Comparison of ENCODE assay signal across 24 cellular contexts in genomic region chr9:13941686-13942085, GRCh38.
A peak's percentile ranks its signal among the peaks of the same experiment; 100 is the strongest.
DNase-seq lines count a peak whose midpoint lies in the region; ATAC-seq and TF ChIP-seq lines count a peak whose summit lies in the region.
"Had no signal": no experiment of that assay in that cellular context is flagged by ENCODE, and none has a peak within 500 bp of the region (broad histone marks: within the 10 kb centered on the region; RNA-seq: fewer than 3 reads in every experiment).

No MANE protein-coding gene starts in this region.

- H2AFZ ChIP-seq in PC-3 (ENCODE audit: low read length): 0 out of 2 replicates have a peak overlapping the region, but pooled peaks have one; percentile 6

- H3K36me3 Mint-ChIP-seq in activated naive CD4-positive, alpha-beta T cell treated with anti-CD3 and anti-CD28 coated beads, Interleukin-2, amount 50 U/mL, for 72 hours: peaks cover 0 to 7% of the 10 kb centered on the region in 2 donors
- H3K36me3 Mint-ChIP-seq: naive thymus-derived CD8-positive, alpha-beta T cell had no signal

- CTCF ChIA-PET in PC-3 (lab: Charles Lee): no interaction called here

- H3K27me3 ChIP-seq in PC-3 (ENCODE audit: low read length) (no peaks in the 10 kb centered on the region), prostate gland (replicated peaks; ENCODE audit: insufficient read depth) (no peaks in the 10 kb centered on the region)
- H3K27me3 ChIP-seq: cardiac muscle cell, ovary, right atrium auricular region had no signal

- H3K27ac Mint-ChIP-seq in activated naive CD4-positive, alpha-beta T cell treated with anti-CD3 and anti-CD28 coated beads, Interleukin-2, amount 50 U/mL, for 72 hours: no peak overlapping the region
- H3K27ac Mint-ChIP-seq: activated naive CD8-positive, alpha-beta T cell treated with anti-CD3 and anti-CD28 coated beads, Interleukin-2, amount 50 U/mL, for 24 hours; naive thymus-derived CD8-positive, alpha-beta T cell had no signal

- BruUV-seq in PC-3 (replicated peaks; lab: Mats Ljungman, UMichigan): no TSS peak

- H3K4me1 ChIP-seq in PC-3 (ENCODE audit: insufficient read depth, low read length) (peaks cover 52% of the 10 kb centered on the region), prostate gland (replicated peaks) (no peaks in the 10 kb centered on the region)

- no peaks in the 10 kb centered on the region for H4K20me1 ChIP-seq in PC-3 (ENCODE audit: low read length)

- ATAC-seq in PC-3 (0 out of 2 replicates have a peak, but pooled peaks have one; percentile 15), GM18861 (IDR thresholded peaks at IDR 0.05; ENCODE audit: unreplicated experiment) (no peak)
- ATAC-seq in activated naive CD4-positive, alpha-beta T cell treated with anti-CD3 and anti-CD28 coated beads, Interleukin-2, amount 50 U/mL, for 72 hours: no peak
- ATAC-seq: activated naive CD8-positive, alpha-beta T cell treated with anti-CD3 and anti-CD28 coated beads, Interleukin-2, amount 50 U/mL, for 24 hours; naive thymus-derived CD8-positive, alpha-beta T cell had no signal

- no peak for TF ChIP-seq POLR2A in prostate gland (IDR thresholded peaks at IDR 0.05)

- DNase-seq in EH (ENCODE audit: low read depth) (peak; percentile 80), PC-3 (peak; percentile 37), fibroblast of the conjunctiva (ENCODE audit: low read depth) (peak; percentile 24), prostate gland (ENCODE audit: low spot score) (peak; percentile 15), DMS153 (lab: John Stamatoyannopoulos, UW) (no peak)
- no peak for DNase-seq in activated naive CD4-positive, alpha-beta T cell treated with anti-CD3 and anti-CD28 coated beads, Interleukin-2, amount 50 U/mL, for 72 hours (ENCODE audit: low spot score in 2 of 2)
- DNase-seq in activated CD4-positive, CD25-positive, alpha-beta regulatory T cell treated with anti-CD3 and anti-CD28 coated beads, Interleukin-2, amount 50 U/mL, for 72 hours: no peak
- DNase-seq: ACHN; activated CD4-positive, alpha-beta T cell treated with anti-CD3 and anti-CD28 coated beads, Interleukin-2, amount 50 U/mL, for 4 hours; activated CD8-positive, alpha-beta memory T cell treated with anti-CD3 and anti-CD28 coated beads, Interleukin-2, amount 50 U/mL, for 4 hours; activated effector memory CD4-positive, alpha-beta T cell treated with anti-CD3 and anti-CD28 coated beads, Interleukin-2, amount 50 U/mL, for 16 hours; activated naive CD8-positive, alpha-beta T cell treated with anti-CD3 and anti-CD28 coated beads, Interleukin-2, amount 50 U/mL, for 24 hours; HCEC 1CT; kidney glomerular epithelial cell; mesendoderm; naive thymus-derived CD8-positive, alpha-beta T cell; NCI-H510A treated with DMSO at 0.1 percent for 48 hours; RPMI8226; substantia nigra; WERI-Rb-1 had no signal

- H3K36me3 ChIP-seq in PC-3 (ENCODE audit: low read depth, low read length) (no peaks in the 10 kb centered on the region), prostate gland (no peaks in the 10 kb centered on the region)
- H3K36me3 ChIP-seq: cardiac muscle cell, ovary, right atrium auricular region, WERI-Rb-1 had no signal

- H3K4me2 ChIP-seq in PC-3 (ENCODE audit: low read length): peak overlapping the region; percentile 25

- H3K27ac ChIP-seq in PC-3 (ENCODE audit: low read length) (peak overlapping the region; percentile 86), prostate gland (no peak overlapping the region)
- H3K27ac ChIP-seq: cardiac muscle cell, ovary, right atrium auricular region, WERI-Rb-1 had no signal

- H3F3A ChIP-seq in PC-3 (ENCODE audit: low read length, unreplicated experiment): peaks cover 3% of the 10 kb centered on the region

- TF ChIP-seq CTCF in PC-3 (conservative IDR thresholded peaks at IDR 0.05; ENCODE audit: low read depth, low read length) (no peak), prostate gland (IDR thresholded peaks at IDR 0.05) (no peak)

- no peaks in the 10 kb centered on the region for H3K79me2 ChIP-seq in PC-3 (ENCODE audit: low read length)

- peak overlapping the region; percentile 57 for H3K9ac ChIP-seq in PC-3 (ENCODE audit: low read length)

- WGBS in prostate gland: 22% methylated on average over 6 of the region's 6 CpGs

- peaks cover 6 to 10% of the 10 kb centered on the region in 2 donors for H3K9me3 Mint-ChIP-seq in activated naive CD4-positive, alpha-beta T cell treated with anti-CD3 and anti-CD28 coated beads, Interleukin-2, amount 50 U/mL, for 72 hours

- no peak overlapping the region for H3K4me3 ChIP-seq in PC-3 (ENCODE audit: low read length)
- H3K4me3 ChIP-seq in prostate gland: no peak overlapping the region
- H3K4me3 ChIP-seq: cardiac muscle cell, ovary, right atrium auricular region had no signal

- H3K9me3 ChIP-seq in PC-3 (ENCODE audit: low read length) (no peaks in the 10 kb centered on the region), prostate gland (no peaks in the 10 kb centered on the region)
- H3K9me3 ChIP-seq: ovary, right atrium auricular region had no signal

- POLR2A ChIA-PET in PC-3 (lab: Charles Lee; ENCODE audit: unreplicated experiment): no interaction called here

- intact Hi-C loops in PC-3 (cut with micrococcal nuclease): no loop called here
- intact Hi-C loops in prostate gland (cut with DNase I): no loop called here

- no peaks in the 10 kb centered on the region for H3K9me2 ChIP-seq in PC-3 (replicated peaks; ENCODE audit: low read length)

Comparison
In these comparisons a context has a peak if more than half of its experiments do, and no peak if none do; other contexts are left out.
1. DNase-seq: peak in EH (single experiment), PC-3 (single experiment), fibroblast of the conjunctiva (single experiment) and prostate gland (single experiment); none in activated naive CD4-positive, alpha-beta T cell treated with anti-CD3 and anti-CD28 coated beads, Interleukin-2, amount 50 U/mL, for 72 hours (0 of 2), activated CD4-positive, CD25-positive, alpha-beta regulatory T cell treated with anti-CD3 and anti-CD28 coated beads, Interleukin-2, amount 50 U/mL, for 72 hours (single experiment) and DMS153 (single experiment).